22 cellular contexts compared by ENCODE assay signal in the genomic region with DNA sequence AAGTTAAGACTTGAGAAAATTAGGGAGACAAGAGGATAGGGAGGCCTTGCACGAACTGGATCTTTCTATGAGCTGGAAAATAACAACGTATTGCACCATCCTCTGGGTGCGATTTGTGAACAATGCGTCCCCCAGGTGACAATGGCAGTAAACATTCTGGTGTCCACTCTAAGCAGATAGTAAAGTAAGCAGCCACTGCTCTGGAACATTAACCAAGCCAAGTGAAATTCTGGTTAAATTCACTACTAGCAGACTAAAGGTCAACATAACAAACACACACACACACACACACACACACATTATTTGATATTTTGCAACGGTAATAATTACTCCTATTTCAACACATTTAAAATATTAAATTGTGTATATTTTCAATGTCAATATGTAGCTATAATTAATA.
"Had no signal": no experiment of that assay in that cellular context is flagged by ENCODE, and none has a peak within 500 bp of the region (broad histone marks: within the 10 kb centered on the region; RNA-seq: fewer than 3 reads in every experiment).

No MANE protein-coding gene starts in this region.

- H3K4me2 ChIP-seq: hepatocyte had no signal

- H3K36me3 ChIP-seq: esophagus muscularis mucosa, gastroesophageal sphincter, heart left ventricle, left ventricle myocardium inferior, lower lobe of right lung had no signal

- H3K4me3 ChIP-seq: coronary artery, dorsolateral prefrontal cortex, esophagus muscularis mucosa, gastroesophageal sphincter, heart left ventricle, hepatocyte, left ventricle myocardium inferior, lower lobe of right lung, mucosa of descending colon had no signal

- ATAC-seq: foreskin keratinocyte; gastroesophageal sphincter; heart left ventricle; left cardiac atrium; lower lobe of right lung; mucosa of descending colon; naive thymus-derived CD8-positive, alpha-beta T cell had no signal

- DNase-seq: dermis blood vessel endothelial cell; dorsolateral prefrontal cortex; effector CD4-positive, alpha-beta T cell; effector memory CD4-positive, alpha-beta T cell; foreskin keratinocyte; heart left ventricle; hypothalamus; immature natural killer cell; left cardiac atrium; left ventricle myocardium inferior; lower lobe of right lung; mesenchymal stem cell; mucosa of descending colon; naive B cell; naive thymus-derived CD8-positive, alpha-beta T cell had no signal

- H3K9me3 ChIP-seq: esophagus muscularis mucosa, gastroesophageal sphincter, heart left ventricle, left ventricle myocardium inferior, lower lobe of right lung, mucosa of descending colon had no signal

- H3K27ac ChIP-seq: coronary artery, dorsolateral prefrontal cortex, esophagus muscularis mucosa, foreskin keratinocyte, gastroesophageal sphincter, heart left ventricle, hepatocyte, left ventricle myocardium inferior, lower lobe of right lung had no signal

- H2AFZ ChIP-seq: hepatocyte had no signal

- H3K79me2 ChIP-seq: hepatocyte had no signal

- FAIRE-seq: endothelial cell of umbilical vein, frontal cortex, keratinocyte had no signal

- H3K27me3 ChIP-seq: esophagus muscularis mucosa, foreskin keratinocyte, gastroesophageal sphincter, heart left ventricle, hepatocyte had no signal

- H3K4me1 ChIP-seq: esophagus muscularis mucosa, foreskin keratinocyte, gastroesophageal sphincter, heart left ventricle, left ventricle myocardium inferior, lower lobe of right lung had no signal
